27 cellular contexts compared by ENCODE assay signal in the genomic region with DNA sequence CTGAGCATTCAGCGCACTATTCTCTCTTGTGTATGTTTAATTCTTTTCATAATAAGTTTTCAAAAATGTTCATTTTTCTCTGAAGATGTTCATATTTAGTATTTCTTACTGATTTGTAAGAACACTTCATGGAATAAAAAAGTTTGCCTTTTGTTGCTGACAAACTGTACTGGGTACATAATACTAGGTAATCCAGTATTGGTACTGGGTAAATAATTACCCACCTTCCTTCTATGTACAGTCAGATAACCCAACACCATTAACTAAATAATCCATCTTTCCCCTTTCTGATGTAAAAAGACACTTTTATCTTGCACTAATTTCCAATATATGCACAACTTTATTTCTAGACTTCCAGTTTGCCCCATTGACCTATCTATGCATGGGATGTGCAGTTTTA.
"Had no signal": no experiment of that assay in that cellular context is flagged by ENCODE, and none has a peak within 500 bp of the region (broad histone marks: within the 10 kb centered on the region; RNA-seq: fewer than 3 reads in every experiment).

No MANE protein-coding gene starts in this region.

- H3K36me3 ChIP-seq: esophagus squamous epithelium, lower lobe of right lung, neutrophil, prostate gland, right atrium auricular region, suprapubic skin had no signal

- H3K9me3 Mint-ChIP-seq: effector memory CD8-positive, alpha-beta T cell; naive thymus-derived CD8-positive, alpha-beta T cell; stimulated activated naive CD8-positive, alpha-beta T cell treated with anti-CD3 and anti-CD28 coated beads, Interleukin-15, amount 100 ng/mL, for 72 hours; type B pancreatic cell had no signal

- H3K27ac Mint-ChIP-seq: effector memory CD8-positive, alpha-beta T cell; type B pancreatic cell had no signal

- H3K9me3 ChIP-seq: esophagus squamous epithelium, heart right ventricle, lower lobe of right lung, neutrophil, prostate gland, right atrium auricular region, suprapubic skin had no signal

- H3K4me2 ChIP-seq: smooth muscle cell had no signal

- DNase-seq: cortex of kidney; effector memory CD8-positive, alpha-beta T cell; erythroblast; esophagus squamous epithelium; foreskin melanocyte; glutamatergic neuron; heart right ventricle; hippocampal formation; islet precursor cell; left ventricle myocardium superior; lower lobe of right lung; naive thymus-derived CD8-positive, alpha-beta T cell; stimulated activated CD4-positive, alpha-beta T cell treated with anti-CD3 and anti-CD28 coated beads, Interleukin-12 subunit alpha, Interleukin-12 subunit beta, amount 100 ng/mL, for 4 hours; stimulated activated CD4-positive, alpha-beta T cell treated with anti-CD3 and anti-CD28 coated beads, Interleukin-1b, Interleukin-23, amount 100 ng/mL, for 48 hours; stimulated activated CD4-positive, alpha-beta T cell treated with anti-CD3 and anti-CD28 coated beads, Interleukin-4, amount 100 ng/mL, for 1 hour; stimulated activated CD8-positive, alpha-beta memory T cell treated with anti-CD3 and anti-CD28 coated beads, Interleukin-4, amount 100 ng/mL, for 48 hours; stimulated activated naive CD4-positive, alpha-beta T cell; stimulated activated naive CD8-positive, alpha-beta T cell treated with anti-CD3 and anti-CD28 coated beads, Interleukin-15, amount 100 ng/mL, for 72 hours had no signal

- H3K27ac ChIP-seq: esophagus squamous epithelium, lower lobe of right lung, neutrophil, parathyroid adenoma, prostate gland, suprapubic skin had no signal

- H3K79me2 ChIP-seq: parathyroid adenoma had no signal

- H2AFZ ChIP-seq: parathyroid adenoma had no signal

- H3K4me3 Mint-ChIP-seq: effector memory CD8-positive, alpha-beta T cell; stimulated activated naive CD8-positive, alpha-beta T cell treated with anti-CD3 and anti-CD28 coated beads, Interleukin-15, amount 100 ng/mL, for 72 hours; type B pancreatic cell had no signal

- H3K4me3 ChIP-seq: esophagus squamous epithelium, heart right ventricle, lower lobe of right lung, prostate gland, right atrium auricular region, smooth muscle cell, suprapubic skin had no signal

- FAIRE-seq: endometrium had no signal

- H3K9ac ChIP-seq: parathyroid adenoma had no signal

- H3K27me3 Mint-ChIP-seq: effector memory CD8-positive, alpha-beta T cell; stimulated activated naive CD8-positive, alpha-beta T cell treated with anti-CD3 and anti-CD28 coated beads, Interleukin-15, amount 100 ng/mL, for 72 hours; type B pancreatic cell had no signal

- H3K4me1 ChIP-seq: parathyroid adenoma, prostate gland had no signal

- ATAC-seq: effector memory CD8-positive, alpha-beta T cell; heart right ventricle; left ventricle myocardium superior; lower lobe of right lung; naive thymus-derived CD8-positive, alpha-beta T cell; sciatic nerve; stimulated activated naive CD8-positive, alpha-beta T cell treated with anti-CD3 and anti-CD28 coated beads, Interleukin-15, amount 100 ng/mL, for 72 hours had no signal

- H3K27me3 ChIP-seq: esophagus squamous epithelium, heart right ventricle, neutrophil, right atrium auricular region, suprapubic skin had no signal
